In genomic region chr12:66302827-66303169, GRCh38 we compare ENCODE assay signal across 8 cellular contexts. TPM values are rescaled to one million over a fixed set of nuclear protein-coding genes. Genes with fewer than 3 reads are reported as not detected.
DNase-seq lines count a peak whose midpoint lies in the region; ATAC-seq, FAIRE-seq and TF ChIP-seq lines count a peak whose summit lies in the region.

No MANE protein-coding gene starts in this region.

- peak overlapping the region; percentile 64 to 68 for H3K27ac ChIP-seq in right atrium auricular region

- TF ChIP-seq CTCF in right atrium auricular region (IDR thresholded peaks at IDR 0.05) (no peak), bronchial epithelial cell (IDR thresholded peaks at IDR 0.05; ENCODE audit: insufficient read depth, low read length, severe bottlenecking) (no peak), mucosa of descending colon (IDR thresholded peaks at IDR 0.05) (no peak)

- H3K9me3 ChIP-seq in right atrium auricular region, result no peaks in the 10 kb centered on the region
- no peaks in the 10 kb centered on the region for H3K9me3 ChIP-seq in mucosa of descending colon

- FAIRE-seq in bronchial epithelial cell (lab: Jason Lieb, UNC), result no peak

- no peaks in the 10 kb centered on the region for H3K36me3 ChIP-seq in right atrium auricular region
- H3K36me3 ChIP-seq in bronchial epithelial cell (ENCODE audit: control insufficient read depth, insufficient read depth, low read length), result no peaks in the 10 kb centered on the region
- H3K36me3 ChIP-seq in mucosa of descending colon (ENCODE audit: low read depth), result peaks cover 4% of the 10 kb centered on the region

- H3K4me1 ChIP-seq in right atrium auricular region, result peaks cover 0 to 15% of the 10 kb centered on the region in 2 donors
- peaks cover 5% of the 10 kb centered on the region for H3K4me1 ChIP-seq in mucosa of descending colon (ENCODE audit: low read depth)

- ATAC-seq in mucosa of descending colon (no peak), HG03469 (IDR thresholded peaks at IDR 0.05; ENCODE audit: unreplicated experiment) (no peak)

- H3K27me3 ChIP-seq in right atrium auricular region (no peaks in the 10 kb centered on the region), bronchial epithelial cell (ENCODE audit: control insufficient read depth, insufficient read depth, low read length) (no peaks in the 10 kb centered on the region)

- intact Hi-C loops in cardiac septum (cut with DNase I) (loop anchor here (10.0 kb wide), 1 partner anchor 158 kb away; no protein-coding TSS in a partner anchor), mucosa of descending colon (cut with DNase I, micrococcal nuclease) (no loop called here)

- no peak for DNase-seq in right atrium auricular region (ENCODE audit: low spot score)
- no peak for DNase-seq in cardiac septum (ENCODE audit: low spot score)
- no peak for DNase-seq in bronchial epithelial cell (ENCODE audit: low read depth)
- no peak for DNase-seq in mucosa of descending colon
- no peak for DNase-seq in hepatic stellate cell (ENCODE audit: low spot score)
- DNase-seq in NCI-H1105 (lab: John Stamatoyannopoulos, UW), result no peak
- no peak for DNase-seq in GF-D8 (lab: John Stamatoyannopoulos, UW)

- H3K4me3 ChIP-seq in right atrium auricular region (peak overlapping the region; percentile 58 to 64), bronchial epithelial cell (ENCODE audit: low read depth, low read length) (peak overlapping the region; percentile 98), mucosa of descending colon (peak overlapping the region; percentile 30)

RNA-seq across cellular contexts. Expression of gene HELB, which starts 0.5 kb away (rescaled TPM):
- under 1 TPM; 0.86 to 0.93 TPM for total RNA-seq in right atrium auricular region
- total RNA-seq in cardiac septum, result 1.6 TPM
- 2.2 and 2.6 TPM in 2 replicates for total RNA-seq in bronchial epithelial cell
- 1 to 10 TPM; 3.8 to 6.0 (median 5.4) TPM for total RNA-seq in mucosa of descending colon

Comparison
In these comparisons a context has a peak if more than half of its experiments do, and no peak if none do; other contexts are left out.
1. H3K4me3 ChIP-seq: peak in every context shown above with its lines; median percentile 98 in bronchial epithelial cell; 61 in right atrium auricular region; 30 in mucosa of descending colon.